21 cellular contexts compared by ENCODE assay signal in genomic region chr2:113072584-113072983, GRCh38. TPM values are rescaled to one million over a fixed set of nuclear protein-coding genes. Genes with fewer than 3 reads are reported as not detected.
DNase-seq lines count a peak whose midpoint lies in the region; ATAC-seq, FAIRE-seq and TF ChIP-seq lines count a peak whose summit lies in the region.
"Had no signal": no experiment of that assay in that cellular context is flagged by ENCODE, and none has a peak within 500 bp of the region (broad histone marks: within the 10 kb centered on the region; RNA-seq: fewer than 3 reads in every experiment).

No MANE protein-coding gene starts in this region.

- no peak overlapping the region for H2BK12ac ChIP-seq in H1 (ENCODE audit: low read depth, low read length)

- FAIRE-seq in H1 (lab: Jason Lieb, UNC) = no peak
- FAIRE-seq: A204.1 had no signal

- H3K4me3 ChIP-seq in MM.1S (ENCODE audit: low read length) = no peak overlapping the region
- no peak overlapping the region for H3K4me3 ChIP-seq in H1 (ENCODE audit: extremely low read depth in 1 of 4, insufficient read depth in 2 of 4, low read depth in 3 of 4, low read length in 4 of 4)
- H3K4me3 ChIP-seq in left ventricle myocardium inferior = no peak overlapping the region

- no peak overlapping the region for H3K56ac ChIP-seq in H1 (replicated peaks; ENCODE audit: insufficient read length, low read depth, low read length)

- H3K23ac ChIP-seq in H1 (ENCODE audit: insufficient read length) = no peak overlapping the region

- no peaks in the 10 kb centered on the region for H3F3A ChIP-seq in MM.1S (ENCODE audit: insufficient read depth, low read length)

- no peaks in the 10 kb centered on the region for H3K79me1 ChIP-seq in H1 (ENCODE audit: low read depth, low read length)

- no peak overlapping the region for H4K91ac ChIP-seq in H1 (replicated peaks; ENCODE audit: insufficient read length, low read length)

- TF ChIP-seq CTCF in MM.1S (IDR thresholded peaks at IDR 0.05; ENCODE audit: low read length) = no peak
- no peak for TF ChIP-seq CTCF in H1 (IDR thresholded peaks at IDR 0.05; ENCODE audit: control extremely low read depth in 1 of 3, insufficient read depth in 1 of 3, low read depth in 1 of 3, low read length in 3 of 3)
- TF ChIP-seq CTCF in left ventricle myocardium inferior (IDR thresholded peaks at IDR 0.05; ENCODE audit: borderline replicate concordance) = no peak

- H3K27ac ChIP-seq in MM.1S (ENCODE audit: low read length) (peak overlapping the region; percentile 75; the same call in 1 of the 2 replicates), H1 (ENCODE audit: low read depth, low read length) (no peak overlapping the region), left ventricle myocardium inferior (replicated peaks) (no peak overlapping the region)
- H3K27ac ChIP-seq: KMS-11 had no signal

- no peak overlapping the region for H3K9ac ChIP-seq in MM.1S (ENCODE audit: low read length)
- no peak overlapping the region for H3K9ac ChIP-seq in H1 (replicated peaks in 1 of 4; ENCODE audit: extremely low read depth in 1 of 4, low read depth in 3 of 4, low read length in 3 of 4)
- H3K9ac ChIP-seq: KMS-11, SK-N-SH had no signal

- H3K27me3 ChIP-seq in MM.1S (replicated peaks; ENCODE audit: insufficient read depth, low read length) (no peaks in the 10 kb centered on the region), H1 (replicated peaks in 1 of 4; ENCODE audit: control insufficient read depth in 3 of 4, extremely low read depth in 1 of 4, insufficient read depth in 3 of 4, low read length in 3 of 4) (no peaks in the 10 kb centered on the region), left ventricle myocardium inferior (ENCODE audit: low read depth) (peaks cover 6% of the 10 kb centered on the region)
- H3K27me3 ChIP-seq: BE2C had no signal

- POLR2A ChIA-PET in H1 (lab: Charles Lee; ENCODE audit: partially characterized antibody) = no interaction called here

- no peak overlapping the region for H3K18ac ChIP-seq in H1 (ENCODE audit: extremely low read depth, low read length)

- H2AFZ ChIP-seq in MM.1S (ENCODE audit: low read length) (no peak overlapping the region), H1 (ENCODE audit: low read length) (0 out of 2 replicates have a peak overlapping the region, but pooled peaks have one; percentile 59)

- H3K9me3 ChIP-seq in MM.1S (replicated peaks; ENCODE audit: insufficient read depth, low read length) (no peaks in the 10 kb centered on the region), H1 (ENCODE audit: insufficient read depth in 2 of 2, low read depth in 1 of 2, low read length in 1 of 2) (no peaks in the 10 kb centered on the region), left ventricle myocardium inferior (replicated peaks) (no peaks in the 10 kb centered on the region)
- H3K9me3 ChIP-seq: BE2C, SK-N-SH had no signal

- no peaks in the 10 kb centered on the region for H4K20me1 ChIP-seq in MM.1S (ENCODE audit: insufficient read depth, low read length)
- H4K20me1 ChIP-seq in H1 (replicated peaks in 1 of 2; ENCODE audit: control insufficient read depth in 1 of 2, insufficient read depth in 2 of 2, low read length in 2 of 2) = no peaks in the 10 kb centered on the region

- H4K5ac ChIP-seq in H1 (ENCODE audit: insufficient read length, low read depth, low read length) = no peak overlapping the region

- H2BK120ac ChIP-seq in H1 (replicated peaks; ENCODE audit: low read depth, low read length) = no peak overlapping the region

- no peak overlapping the region for H2AK5ac ChIP-seq in H1 (ENCODE audit: low read depth, low read length)

- TF ChIP-seq EP300 in H1 (IDR thresholded peaks at IDR 0.05; ENCODE audit: borderline replicate concordance in 1 of 2, low read depth in 2 of 2, low read length in 2 of 2) = no peak

- no peak overlapping the region for H3K4ac ChIP-seq in H1 (replicated peaks; ENCODE audit: insufficient read length, low read depth, low read length)

- no peak for TF ChIP-seq POLR2A in H1 (IDR thresholded peaks at IDR 0.05; ENCODE audit: control extremely low read depth in 1 of 2, low read depth in 2 of 2, low read length in 2 of 2)

- H3K36me3 ChIP-seq in MM.1S (replicated peaks; ENCODE audit: insufficient read depth, low read length) = no peaks in the 10 kb centered on the region
- no peaks in the 10 kb centered on the region for H3K36me3 ChIP-seq in H1 (ENCODE audit: control insufficient read depth in 2 of 4, insufficient read depth in 4 of 4, low read length in 3 of 4)
- H3K36me3 ChIP-seq in left ventricle myocardium inferior = no peaks in the 10 kb centered on the region
- H3K36me3 ChIP-seq: BE2C had no signal

- H3K23me2 ChIP-seq in H1 (ENCODE audit: low read depth, low read length) = no peaks in the 10 kb centered on the region

- H3K4me1 ChIP-seq in MM.1S (ENCODE audit: low read length) = peaks cover 43% of the 10 kb centered on the region
- H3K4me1 ChIP-seq in H1 (replicated peaks in 1 of 4; ENCODE audit: control insufficient read depth in 3 of 4, insufficient read depth in 4 of 4, low read length in 3 of 4) = no peaks in the 10 kb centered on the region
- no peaks in the 10 kb centered on the region for H3K4me1 ChIP-seq in left ventricle myocardium inferior
- H3K4me1 ChIP-seq: BE2C had no signal

- intact Hi-C loops in left ventricle myocardium inferior (cut with micrococcal nuclease) = no loop called here

- no peak overlapping the region for H2BK20ac ChIP-seq in H1 (ENCODE audit: low read length)

- no peak overlapping the region for H2BK5ac ChIP-seq in H1 (ENCODE audit: low read depth, low read length)

- no peak overlapping the region for H2BK15ac ChIP-seq in H1 (ENCODE audit: low read length)

- H4K8ac ChIP-seq in H1 (ENCODE audit: extremely low read depth, insufficient read depth, low read length) = no peak overlapping the region; the same call in 1 of the 2 replicates

- H3K14ac ChIP-seq in H1 (ENCODE audit: insufficient read length) = no peak overlapping the region

- H3K4me2 ChIP-seq in MM.1S (ENCODE audit: low read depth, low read length) (no peak overlapping the region), H1 (ENCODE audit: insufficient read depth in 1 of 2, low read depth in 2 of 2, low read length in 2 of 2) (no peak overlapping the region)
- H3K4me2 ChIP-seq: KMS-11, SK-N-SH had no signal

- WGBS in H1 (ENCODE audit: extremely low coverage in 1 of 2, insufficient coverage in 1 of 2, insufficient read length in 1 of 2, insufficient replicate concordance in 2 of 2, low coverage in 1 of 2, low lambda C conversion rate in 2 of 2, missing lambda C conversion rate in 1 of 2), 2 experiments = 96% methylated on average over 4 of the region's 4 CpGs; no CpG with 5 or more reads in 1 of the 2 experiments

- H3K79me2 ChIP-seq in MM.1S (ENCODE audit: low read length) = no peaks in the 10 kb centered on the region
- H3K79me2 ChIP-seq in H1 (ENCODE audit: control insufficient read depth in 1 of 2, insufficient read depth in 2 of 2, low read length in 2 of 2) = no peaks in the 10 kb centered on the region

- TF ChIP-seq RAD21 in H1 (IDR thresholded peaks at IDR 0.05 in 1 of 2, conservative IDR thresholded peaks at IDR 0.05 in 1 of 2; ENCODE audit: low read depth in 2 of 2, low read length in 2 of 2) = no peak

- peak; percentile 46 for DNase-seq in A172 (ENCODE audit: low spot score)
- DNase-seq in MM.1S = no peak
- no peak for DNase-seq in H1 (ENCODE audit: low read depth in 1 of 2, low spot score in 2 of 2)
- peak; percentile 43 for DNase-seq in glomerular visceral epithelial cell (ENCODE audit: extremely low spot score)
- no peak for DNase-seq in Kasumi-1 (lab: John Stamatoyannopoulos, UW)
- no peak for DNase-seq in left ventricle myocardium inferior
- no peak for DNase-seq in T-helper 2 cell
- DNase-seq: BE2C, COR-L47, DMS79, H7, NCI-H187, NCI-H446, NCI-H526, SIG-M5, SK-N-SH had no signal

- H3K9me2 ChIP-seq in MM.1S (replicated peaks; ENCODE audit: insufficient read depth, low read length) = no peaks in the 10 kb centered on the region
- H3K9me2 ChIP-seq: SK-N-SH had no signal

- no peak for ATAC-seq in HG02938 (IDR thresholded peaks at IDR 0.05; ENCODE audit: unreplicated experiment)

- CTCF ChIA-PET in H1 (lab: Charles Lee; ENCODE audit: partially characterized antibody) = interaction anchor here (0.8 to 1.9 kb wide), 3 partner anchors 8 to 131 kb away, joined by 3 to 13 read pairs (median 4); no protein-coding TSS in a partner anchor

RNA-seq across cellular contexts. Expression of gene IL1F10, which starts 4.8 kb away (rescaled TPM):
- total RNA-seq in A172 (2014; rRNA removed; shearing (Covaris generic)) = not detected in 2 replicates
- total RNA-seq in H1 (2021; fragmentation: NEBNext Ultra II Directional; extraction: Animal tissue kit (Norgen Biotek cat#: 25700)) = not detected in 2 replicates
- polyA plus RNA-seq in H1 (2011; rRNA removed) = not detected in 2 replicates
- not detected for polyA plus RNA-seq in H1 (2011; cell fraction: cytosol; rRNA removed)
- polyA plus RNA-seq in H1 (2011; cell fraction: nucleus; rRNA removed) = not detected
- polyA plus RNA-seq in H1 (2012, experiment 1 of 2) = not detected in 4 replicates
- not detected for polyA plus RNA-seq in H1 (2012, experiment 2 of 2)
- not detected for polyA plus RNA-seq in H1 (2013, experiment 1 of 2)
- polyA plus RNA-seq in H1 (2013, experiment 2 of 2) = not detected
- not detected in 2 replicates for polyA minus RNA-seq in H1 (2011; rRNA and poly(A)+ RNA removed)
- not detected for polyA minus RNA-seq in H1 (2011; cell fraction: cytosol; rRNA and poly(A)+ RNA removed)
- polyA minus RNA-seq in H1 (2011; cell fraction: nucleus; rRNA and poly(A)+ RNA removed) = not detected
- total RNA-seq in left ventricle myocardium inferior = not detected
- total RNA-seq: H7, HT-29, RPMI7951 had no signal
- polyA plus RNA-seq: SK-N-SH had no signal

RNA-seq across cellular contexts. Expression of gene IL36RN, which starts 13.6 kb away (rescaled TPM):
- not detected in 2 replicates for total RNA-seq in A172 (2014; rRNA removed; shearing (Covaris generic))
- total RNA-seq in H1 (2021; fragmentation: NEBNext Ultra II Directional; extraction: Animal tissue kit (Norgen Biotek cat#: 25700)) = not detected in 2 replicates
- polyA plus RNA-seq in H1 (2011; rRNA removed) = not detected in 2 replicates
- not detected for polyA plus RNA-seq in H1 (2011; cell fraction: cytosol; rRNA removed)
- polyA plus RNA-seq in H1 (2011; cell fraction: nucleus; rRNA removed) = not detected
- polyA plus RNA-seq in H1 (2012, experiment 1 of 2) = not detected in 4 replicates
- not detected for polyA plus RNA-seq in H1 (2012, experiment 2 of 2)
- not detected for polyA plus RNA-seq in H1 (2013, experiment 1 of 2)
- polyA plus RNA-seq in H1 (2013, experiment 2 of 2) = not detected
- polyA minus RNA-seq in H1 (2011; rRNA and poly(A)+ RNA removed) = not detected in 2 replicates
- not detected for polyA minus RNA-seq in H1 (2011; cell fraction: cytosol; rRNA and poly(A)+ RNA removed)
- polyA minus RNA-seq in H1 (2011; cell fraction: nucleus; rRNA and poly(A)+ RNA removed) = not detected
- not detected for total RNA-seq in left ventricle myocardium inferior
- total RNA-seq: H7, RPMI7951 had no signal
- polyA plus RNA-seq: SK-N-SH had no signal

RNA-seq across cellular contexts. Expression of gene IL36B, which starts 19.9 kb away (rescaled TPM):
- total RNA-seq in A172 (2014; rRNA removed; shearing (Covaris generic)) = 0.19 TPM in 1 of 2 replicates, not detected in the other
- total RNA-seq in H1 (2021; fragmentation: NEBNext Ultra II Directional; extraction: Animal tissue kit (Norgen Biotek cat#: 25700)) = not detected in 2 replicates
- polyA plus RNA-seq in H1 (2011; rRNA removed) = not detected in 2 replicates
- polyA plus RNA-seq in H1 (2011; cell fraction: cytosol; rRNA removed) = not detected
- not detected for polyA plus RNA-seq in H1 (2011; cell fraction: nucleus; rRNA removed)
- not detected in 4 replicates for polyA plus RNA-seq in H1 (2012, experiment 1 of 2)
- polyA plus RNA-seq in H1 (2012, experiment 2 of 2) = not detected
- not detected for polyA plus RNA-seq in H1 (2013, experiment 1 of 2)
- polyA plus RNA-seq in H1 (2013, experiment 2 of 2) = not detected
- polyA minus RNA-seq in H1 (2011; rRNA and poly(A)+ RNA removed) = not detected in 2 replicates
- polyA minus RNA-seq in H1 (2011; cell fraction: cytosol; rRNA and poly(A)+ RNA removed) = not detected
- not detected for polyA minus RNA-seq in H1 (2011; cell fraction: nucleus; rRNA and poly(A)+ RNA removed)
- total RNA-seq in left ventricle myocardium inferior = not detected
- total RNA-seq: H7, HT-29, RPMI7951 had no signal
- polyA plus RNA-seq: SK-N-SH had no signal

RNA-seq across cellular contexts. Expression of gene IL1RN, which starts 54.8 kb away (rescaled TPM):
- 0.41 TPM in 1 of 2 replicates, not detected in the other for total RNA-seq in A172 (2014; rRNA removed; shearing (Covaris generic))
- total RNA-seq in H1 (2021; fragmentation: NEBNext Ultra II Directional; extraction: Animal tissue kit (Norgen Biotek cat#: 25700)) = not detected in 2 replicates
- polyA plus RNA-seq in H1 (2011; rRNA removed) = not detected in 2 replicates
- not detected for polyA plus RNA-seq in H1 (2011; cell fraction: cytosol; rRNA removed)
- not detected for polyA plus RNA-seq in H1 (2011; cell fraction: nucleus; rRNA removed)
- polyA plus RNA-seq in H1 (2012, experiment 1 of 2) = not detected in 4 replicates
- polyA plus RNA-seq in H1 (2012, experiment 2 of 2) = not detected
- polyA plus RNA-seq in H1 (2013, experiment 1 of 2) = not detected
- not detected for polyA plus RNA-seq in H1 (2013, experiment 2 of 2)
- not detected in 2 replicates for polyA minus RNA-seq in H1 (2011; rRNA and poly(A)+ RNA removed)
- polyA minus RNA-seq in H1 (2011; cell fraction: cytosol; rRNA and poly(A)+ RNA removed) = not detected
- polyA minus RNA-seq in H1 (2011; cell fraction: nucleus; rRNA and poly(A)+ RNA removed) = not detected
- 0.33 TPM for total RNA-seq in left ventricle myocardium inferior
- total RNA-seq: H7 had no signal
- polyA plus RNA-seq: SK-N-SH had no signal

Comparison
In these comparisons a context has a peak if more than half of its experiments do, and no peak if none do; other contexts are left out.
1. DNase-seq: peak in A172 (single experiment) and glomerular visceral epithelial cell (single experiment); none in MM.1S (single experiment), H1 (0 of 2), Kasumi-1 (0 of 2), left ventricle myocardium inferior (single experiment) and T-helper 2 cell (0 of 5).